ENCODE assay signal across 1 cellular context in genomic region chr9:123556464-123557435, GRCh38.
TF ChIP-seq lines count a peak whose summit lies in the region.

No MANE protein-coding gene starts in this region.

TF ChIP-seq in K562, 482 proteins besides CTCF, POLR2A, EP300 and RAD21 (continued from another document and continues in another):
- TF ChIP-seq RREB1 (CRISPR knock-in tag; IDR thresholded peaks at IDR 0.05) (no peak), ZMIZ1 (IDR thresholded peaks at IDR 0.05; ENCODE audit: low read depth in 2 of 2, low read length in 2 of 2) (no peak), SUPT5H (IDR thresholded peaks at IDR 0.05) (no peak), HNRNPLL (IDR thresholded peaks at IDR 0.05; ENCODE audit: low read depth, low read length, poor library complexity, severe bottlenecking) (no peak), TEAD4 (IDR thresholded peaks at IDR 0.05; ENCODE audit: low read length) (no peak), TEAD4 (CRISPR knock-in tag; IDR thresholded peaks at IDR 0.05; ENCODE audit: borderline replicate concordance) (no peak), ZNF133 (CRISPR knock-in tag; IDR thresholded peaks at IDR 0.05) (no peak), ZNF175 (CRISPR knock-in tag; IDR thresholded peaks at IDR 0.05; ENCODE audit: low read depth) (peak; percentile 93), ETV1 (tag; conservative IDR thresholded peaks at IDR 0.05; ENCODE audit: low read depth) (peak; percentile 89), POLR2AphosphoS2 (IDR thresholded peaks at IDR 0.05; ENCODE audit: low read length) (no peak), JUN (IDR thresholded peaks at IDR 0.05; ENCODE audit: borderline replicate concordance, low read depth, low read length) (no peak), JUN (CRISPR knock-in tag; IDR thresholded peaks at IDR 0.05; ENCODE audit: borderline replicate concordance) (no peak), TBP (optimal IDR thresholded peaks at IDR 0.05; ENCODE audit: low read depth, low read length) (no peak), E2F8 (IDR thresholded peaks at IDR 0.05; ENCODE audit: low read depth, partially characterized antibody) (no peak), MED1 (CRISPR knock-in tag; IDR thresholded peaks at IDR 0.05; ENCODE audit: borderline replicate concordance) (no peak), USF2 (CRISPR knock-in tag; IDR thresholded peaks at IDR 0.05) (no peak), CGGBP1 (CRISPR knock-in tag; IDR thresholded peaks at IDR 0.05) (no peak), ZBTB2 (IDR thresholded peaks at IDR 0.05) (no peak), MEF2D (tag; conservative IDR thresholded peaks at IDR 0.05; ENCODE audit: low read depth) (no peak), ZBTB17 (CRISPR knock-in tag; IDR thresholded peaks at IDR 0.05) (no peak), ZNF124 (CRISPR knock-in tag; IDR thresholded peaks at IDR 0.05) (no peak), SMAD1 (IDR thresholded peaks at IDR 0.05; ENCODE audit: low read depth, low read length, partially characterized antibody) (no peak), HIVEP1 (CRISPR knock-in tag; IDR thresholded peaks at IDR 0.05) (no peak), SMAD2 (IDR thresholded peaks at IDR 0.05; ENCODE audit: low read depth, low read length) (no peak), ZNF280B (CRISPR knock-in tag; IDR thresholded peaks at IDR 0.05) (no peak), HBP1 (CRISPR knock-in tag; IDR thresholded peaks at IDR 0.05) (no peak), RBM25 (IDR thresholded peaks at IDR 0.05; ENCODE audit: low read depth, low read length, severe bottlenecking) (no peak), MECOM (CRISPR knock-in tag; IDR thresholded peaks at IDR 0.05) (peak; percentile 79), TBL1XR1 (IDR thresholded peaks at IDR 0.05; ENCODE audit: low read length in 2 of 2) (no peak), AFF1 (IDR thresholded peaks at IDR 0.05; ENCODE audit: low read depth in 1 of 2, partially characterized antibody in 2 of 2) (no peak), GTF2F1 (IDR thresholded peaks at IDR 0.05; ENCODE audit: low read depth, low read length) (no peak), MTA3 (IDR thresholded peaks at IDR 0.05; ENCODE audit: borderline replicate concordance) (no peak)
